17 cellular contexts compared by ENCODE assay signal in the genomic region with DNA sequence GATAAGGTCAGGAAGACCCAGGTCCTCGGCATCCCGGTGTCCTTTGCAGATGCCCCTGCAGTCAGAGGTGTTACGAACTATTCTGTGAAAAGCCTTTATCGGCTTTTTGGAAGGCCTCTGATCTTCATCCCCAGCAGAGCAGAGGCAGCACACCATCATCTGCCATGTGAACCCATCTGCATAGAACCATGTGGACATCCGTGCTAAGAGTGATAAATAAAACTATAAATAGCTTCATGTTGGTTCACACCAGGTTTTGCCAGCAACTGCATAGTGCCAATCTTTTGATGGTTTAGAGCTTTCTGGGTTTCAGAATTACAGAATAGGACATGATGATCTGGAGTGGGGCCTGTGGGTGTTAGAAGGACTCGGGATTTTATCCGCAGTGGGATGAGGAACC. TPM values are rescaled to one million over a fixed set of nuclear protein-coding genes. Genes with fewer than 3 reads are reported as not detected.
A peak's percentile ranks its signal among the peaks of the same experiment; 100 is the strongest.
DNase-seq lines count a peak whose midpoint lies in the region; ATAC-seq, FAIRE-seq and TF ChIP-seq lines count a peak whose summit lies in the region.
"Had no signal": no experiment of that assay in that cellular context is flagged by ENCODE, and none has a peak within 500 bp of the region (broad histone marks: within the 10 kb centered on the region; RNA-seq: fewer than 3 reads in every experiment).

No MANE protein-coding gene starts in this region.

- no peak for FAIRE-seq in small intestine (lab: Jason Lieb, UNC)
- FAIRE-seq: A549, G401.6, GM12891 had no signal

- no peaks in the 10 kb centered on the region for H3K27me3 ChIP-seq in psoas muscle (ENCODE audit: insufficient read depth in 3 of 3, low read length in 2 of 3)
- no peaks in the 10 kb centered on the region for H3K27me3 ChIP-seq in small intestine (ENCODE audit: control insufficient read depth in 2 of 2, insufficient read depth in 2 of 2, low read length in 2 of 2)
- H3K27me3 ChIP-seq: BE2C had no signal

- H3K27ac ChIP-seq in psoas muscle (no peak overlapping the region), urinary bladder (ENCODE audit: low read depth) (peak overlapping the region; percentile 12), small intestine (ENCODE audit: low read depth in 1 of 2, low read length in 1 of 2) (no peak overlapping the region)
- H3K27ac ChIP-seq: A549, C4-2B had no signal

- no peaks in the 10 kb centered on the region for H3K27me3 Mint-ChIP-seq in dendritic cell treated with granulocyte-macrophage colony-stimulating factor and Interleukin-4, amounts not matched to agents 40 ng/mL and 50 ng/mL, for 4 days
- H3K27me3 Mint-ChIP-seq in endothelial cell (ENCODE audit: unreplicated experiment) = peaks cover 2% of the 10 kb centered on the region

- no peak for TF ChIP-seq CTCF in endothelial cell (IDR thresholded peaks at IDR 0.05; ENCODE audit: unreplicated experiment)
- TF ChIP-seq CTCF in psoas muscle (IDR thresholded peaks at IDR 0.05) = no peak

- H3K9me3 Mint-ChIP-seq in dendritic cell treated with granulocyte-macrophage colony-stimulating factor and Interleukin-4, amounts not matched to agents 40 ng/mL and 50 ng/mL, for 4 days = no peaks in the 10 kb centered on the region
- H3K9me3 Mint-ChIP-seq in endothelial cell (ENCODE audit: unreplicated experiment) = no peaks in the 10 kb centered on the region
- H3K9me3 Mint-ChIP-seq: HFFc6 had no signal

- H3K4me3 ChIP-seq in psoas muscle (no peak overlapping the region), urinary bladder (ENCODE audit: low read depth, low read length) (no peak overlapping the region), small intestine (ENCODE audit: low read depth in 1 of 2, low read length in 2 of 2) (no peak overlapping the region)
- H3K4me3 ChIP-seq: A549, HAP-1 had no signal

- ATAC-seq in psoas muscle (peak; percentile 23 to 82 (median 72)), HG03342 (IDR thresholded peaks at IDR 0.05; ENCODE audit: unreplicated experiment) (no peak)

- peaks cover 6% of the 10 kb centered on the region for H3K4me1 ChIP-seq in psoas muscle
- no peaks in the 10 kb centered on the region for H3K4me1 ChIP-seq in urinary bladder (ENCODE audit: insufficient read depth)
- H3K4me1 ChIP-seq in small intestine (ENCODE audit: control insufficient read depth in 2 of 2, insufficient read depth in 1 of 2, low read depth in 1 of 2, low read length in 1 of 2) = no peaks in the 10 kb centered on the region
- H3K4me1 ChIP-seq: A549, BE2C, HAP-1 had no signal

- intact Hi-C loops in dendritic cell treated with granulocyte-macrophage colony-stimulating factor and Interleukin-4, amounts not matched to agents 40 ng/mL and 50 ng/mL, for 4 days (cut with micrococcal nuclease) = no loop called here
- intact Hi-C loops in psoas muscle (cut with DNase I) = no loop called here

- 70 to 78% (median 72%) methylated on average over 7 of the region's 7 CpGs for WGBS in psoas muscle, 3 donors
- 74% methylated on average over 7 of the region's 7 CpGs for WGBS in urinary bladder
- 86 to 91% (median 88%) methylated on average over 7 of the region's 7 CpGs for WGBS in small intestine, 3 donors

- H3K4me3 Mint-ChIP-seq in dendritic cell treated with granulocyte-macrophage colony-stimulating factor and Interleukin-4, amounts not matched to agents 40 ng/mL and 50 ng/mL, for 4 days = no peak overlapping the region
- peak overlapping the region; percentile 32 for H3K4me3 Mint-ChIP-seq in endothelial cell (ENCODE audit: unreplicated experiment)
- H3K4me3 Mint-ChIP-seq: CD4-positive, alpha-beta memory T cell; HFFc6 had no signal

- H3K36me3 ChIP-seq in psoas muscle (ENCODE audit: insufficient read depth in 1 of 2, low read depth in 1 of 2) (peaks cover 0 to 20% of the 10 kb centered on the region in 2 donors), urinary bladder (ENCODE audit: insufficient read depth) (no peaks in the 10 kb centered on the region), small intestine (ENCODE audit: control insufficient read depth in 2 of 2, insufficient read depth in 2 of 2, low read length in 2 of 2) (peaks cover 2% of the 10 kb centered on the region in 2 donors)
- H3K36me3 ChIP-seq: BE2C, HAP-1 had no signal

- peaks cover 100% of the 10 kb centered on the region for H3K36me3 Mint-ChIP-seq in dendritic cell treated with granulocyte-macrophage colony-stimulating factor and Interleukin-4, amounts not matched to agents 40 ng/mL and 50 ng/mL, for 4 days (ENCODE audit: low read depth)
- H3K36me3 Mint-ChIP-seq in endothelial cell (ENCODE audit: low read depth, unreplicated experiment) = peaks cover 54% of the 10 kb centered on the region
- H3K36me3 Mint-ChIP-seq: CD4-positive, alpha-beta memory T cell had no signal

- peak overlapping the region; percentile 30 for H3K27ac Mint-ChIP-seq in dendritic cell treated with granulocyte-macrophage colony-stimulating factor and Interleukin-4, amounts not matched to agents 40 ng/mL and 50 ng/mL, for 4 days
- peak overlapping the region; percentile 45 for H3K27ac Mint-ChIP-seq in endothelial cell (ENCODE audit: unreplicated experiment)
- H3K27ac Mint-ChIP-seq: HFFc6 had no signal

- no peak for DNase-seq in endothelial cell (ENCODE audit: low spot score)
- DNase-seq in psoas muscle = no peak
- no peak for DNase-seq in small intestine
- DNase-seq in RPMI8226 = no peak
- DNase-seq: BE2C; CD4-positive, alpha-beta memory T cell; DMS79; GOT3; HFFc6 had no signal

- H3K9me3 ChIP-seq in psoas muscle = no peaks in the 10 kb centered on the region
- no peaks in the 10 kb centered on the region for H3K9me3 ChIP-seq in small intestine (ENCODE audit: control insufficient read depth, low read depth)
- H3K9me3 ChIP-seq: A549, BE2C, HAP-1 had no signal

- peaks cover 89% of the 10 kb centered on the region for H3K4me1 Mint-ChIP-seq in dendritic cell treated with granulocyte-macrophage colony-stimulating factor and Interleukin-4, amounts not matched to agents 40 ng/mL and 50 ng/mL, for 4 days (ENCODE audit: low read depth)
- H3K4me1 Mint-ChIP-seq in endothelial cell (ENCODE audit: unreplicated experiment) = no peaks in the 10 kb centered on the region
- H3K4me1 Mint-ChIP-seq: CD4-positive, alpha-beta memory T cell had no signal

RNA-seq across cellular contexts. Expression of a gene that starts 33.6 kb away (rescaled TPM):
- 132 TPM for total RNA-seq in endothelial cell (ENCODE audit: unreplicated experiment)
- total RNA-seq in psoas muscle = 10 to 100 TPM; 14.9 to 42.9 (median 22.7) TPM
- 10 to 100 TPM in 2 of 3 donors, 1 to 10 TPM in 1; 6.2 to 15.5 (median 14.3) TPM for polyA plus RNA-seq in psoas muscle
- total RNA-seq in urinary bladder = 11.2 TPM
- polyA plus RNA-seq in urinary bladder = 27.8 TPM
- 10 to 100 TPM; 11.4 to 27.0 (median 17.8) TPM for polyA plus RNA-seq in small intestine
- polyA plus RNA-seq: CD4-positive, alpha-beta memory T cell had no signal
